In genomic region chr7:148624735-148625134, GRCh38 we compare ENCODE assay signal across 1 cellular context.
TF ChIP-seq lines count a peak whose summit lies in the region.

No MANE protein-coding gene starts in this region.

TF ChIP-seq in H1, 55 proteins besides CTCF, POLR2A, EP300 and RAD21:
- TF ChIP-seq E2F6 (IDR thresholded peaks at IDR 0.05) (no peak), CHD7 (IDR thresholded peaks at IDR 0.05; ENCODE audit: insufficient replicate concordance, low read length) (no peak), SP2 (IDR thresholded peaks at IDR 0.05; ENCODE audit: low read length) (no peak), NANOG (IDR thresholded peaks at IDR 0.05; ENCODE audit: insufficient read depth, low read depth, low read length, poor library complexity, severe bottlenecking) (no peak), CHD2 (IDR thresholded peaks at IDR 0.05; ENCODE audit: low read length) (no peak), BACH1 (IDR thresholded peaks at IDR 0.05; ENCODE audit: low read length) (no peak), BRCA1 (IDR thresholded peaks at IDR 0.05; ENCODE audit: low read depth, low read length) (no peak), TAF7 (optimal IDR thresholded peaks at IDR 0.05; ENCODE audit: borderline replicate concordance, low read depth, low read length) (no peak), SIX5 (IDR thresholded peaks at IDR 0.05; ENCODE audit: low read depth, low read length) (no peak), KDM4A (IDR thresholded peaks at IDR 0.05; ENCODE audit: low read depth, low read length, severe bottlenecking) (no peak), TAF1 (IDR thresholded peaks at IDR 0.05; ENCODE audit: low read depth, low read length) (no peak), POU5F1 (IDR thresholded peaks at IDR 0.05; ENCODE audit: low read depth, low read length) (no peak), YY1 (IDR thresholded peaks at IDR 0.05; ENCODE audit: low read depth, low read length) (no peak), SRF (IDR thresholded peaks at IDR 0.05; ENCODE audit: low read depth, low read length) (no peak), CHD1 (IDR thresholded peaks at IDR 0.05; ENCODE audit: low read depth, low read length) (no peak), SP4 (IDR thresholded peaks at IDR 0.05; ENCODE audit: low read length) (no peak), SAP30 (IDR thresholded peaks at IDR 0.05; ENCODE audit: insufficient read depth, insufficient replicate concordance, low read length) (no peak)
